ENCODE assay signal across 8 cellular contexts in the genomic region with DNA sequence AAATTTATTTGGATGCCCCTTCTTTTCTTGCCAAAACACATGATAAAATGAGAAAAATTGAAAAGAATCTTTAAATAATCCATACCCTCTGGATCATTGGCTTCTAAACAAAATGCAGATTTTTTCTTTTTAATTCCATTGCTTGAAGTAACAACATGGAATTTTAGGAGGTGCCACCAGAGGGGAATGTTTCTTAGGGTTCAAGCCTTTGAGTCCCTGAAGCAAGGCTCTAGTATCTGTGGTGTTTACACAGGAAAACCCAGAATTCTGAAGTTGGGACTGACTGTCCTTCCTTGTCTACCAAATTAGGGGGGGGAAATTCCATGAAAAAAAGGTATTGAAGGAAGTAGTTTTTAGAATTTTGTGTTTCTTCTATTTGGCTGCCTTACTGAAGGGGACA.
DNase-seq lines count a peak whose midpoint lies in the region; ATAC-seq and TF ChIP-seq lines count a peak whose summit lies in the region.
"Had no signal": no experiment of that assay in that cellular context is flagged by ENCODE, and none has a peak within 500 bp of the region (broad histone marks: within the 10 kb centered on the region; RNA-seq: fewer than 3 reads in every experiment).

No MANE protein-coding gene starts in this region.

- no peaks in the 10 kb centered on the region for H3K9me3 Mint-ChIP-seq in CD4-positive, alpha-beta memory T cell
- no peaks in the 10 kb centered on the region for H3K9me3 Mint-ChIP-seq in osteocyte (ENCODE audit: unreplicated experiment)

- H3K4me1 ChIP-seq in CD4-positive, alpha-beta memory T cell (ENCODE audit: insufficient read depth, low read length) = peaks cover 24% of the 10 kb centered on the region
- H3K4me1 ChIP-seq: breast epithelium had no signal

- H3K36me3 Mint-ChIP-seq in CD4-positive, alpha-beta memory T cell = no peaks in the 10 kb centered on the region
- H3K36me3 Mint-ChIP-seq in osteocyte (ENCODE audit: unreplicated experiment) = no peaks in the 10 kb centered on the region

- no peak for DNase-seq in CD4-positive, alpha-beta memory T cell
- DNase-seq in LHCN-M2 (ENCODE audit: low read depth) = peak; percentile 42
- peak; percentile 48 for DNase-seq in fibroblast of gingiva (ENCODE audit: low read depth)
- no peak for DNase-seq in osteocyte (ENCODE audit: extremely low spot score, unreplicated experiment)
- DNase-seq in NCI-H510A (lab: John Stamatoyannopoulos, UW) = no peak

- intact Hi-C loops in CD4-positive, alpha-beta memory T cell (cut with micrococcal nuclease) = no loop called here

- H3K36me3 ChIP-seq in CD4-positive, alpha-beta memory T cell (ENCODE audit: insufficient read depth, low read length) = no peaks in the 10 kb centered on the region
- H3K36me3 ChIP-seq: breast epithelium had no signal

- ATAC-seq in HG03442 (IDR thresholded peaks at IDR 0.05; ENCODE audit: unreplicated experiment) (no peak), GM21528 (IDR thresholded peaks at IDR 0.05; ENCODE audit: low FRiP score, unreplicated experiment) (no peak)

- no peaks in the 10 kb centered on the region for H3K27me3 ChIP-seq in CD4-positive, alpha-beta memory T cell (ENCODE audit: insufficient read depth, low read length)
- H3K27me3 ChIP-seq: breast epithelium had no signal

- peak overlapping the region in 5 of 7 donors; percentile 65 to 90 (median 87) for H3K27ac Mint-ChIP-seq in CD4-positive, alpha-beta memory T cell
- H3K27ac Mint-ChIP-seq in osteocyte (ENCODE audit: unreplicated experiment) = peak overlapping the region; percentile 7

- H3K4me3 ChIP-seq in CD4-positive, alpha-beta memory T cell (ENCODE audit: low read length in 2 of 2) = no peak overlapping the region

- peak; percentile 41 for TF ChIP-seq CTCF in osteocyte (IDR thresholded peaks at IDR 0.05)

- H3K27ac ChIP-seq in CD4-positive, alpha-beta memory T cell (ENCODE audit: low read depth, low read length) = no peak overlapping the region

- no peaks in the 10 kb centered on the region for H3K9me3 ChIP-seq in CD4-positive, alpha-beta memory T cell (ENCODE audit: control insufficient read depth in 1 of 2, low read length in 2 of 2)
- H3K9me3 ChIP-seq: breast epithelium had no signal

- POLR2A ChIA-PET in CD4-positive, alpha-beta memory T cell (lab: Charles Lee; ENCODE audit: partially characterized antibody) = interaction anchor here (1.0 to 1.6 kb wide), 9 partner anchors 9 to 383 kb away, joined by 3 to 16 read pairs (median 4); partner anchors contain the start of genes LMNB1 and MARCHF3

- H3K27me3 Mint-ChIP-seq in CD4-positive, alpha-beta memory T cell = no peaks in the 10 kb centered on the region
- no peaks in the 10 kb centered on the region for H3K27me3 Mint-ChIP-seq in osteocyte (ENCODE audit: unreplicated experiment)

- H3K4me3 Mint-ChIP-seq in CD4-positive, alpha-beta memory T cell = peak overlapping the region in 1 of 8 donors; percentile 52
- H3K4me3 Mint-ChIP-seq in osteocyte (ENCODE audit: unreplicated experiment) = no peak overlapping the region

- CTCF ChIA-PET in CD4-positive, alpha-beta memory T cell (lab: Charles Lee; ENCODE audit: partially characterized antibody) = interaction anchor here (1.1 to 1.3 kb wide), 4 partner anchors 7 to 646 kb away, joined by 3 to 4 read pairs (median 3); no protein-coding TSS in a partner anchor

- peaks cover 12 to 40% (median 28%) of the 10 kb centered on the region in 4 donors for H3K4me1 Mint-ChIP-seq in CD4-positive, alpha-beta memory T cell
- H3K4me1 Mint-ChIP-seq in osteocyte (ENCODE audit: unreplicated experiment) = peaks cover 33% of the 10 kb centered on the region

Comparison
In these comparisons a context has a peak if more than half of its experiments do, and no peak if none do; other contexts are left out.
1. DNase-seq: peak in LHCN-M2 (single experiment) and fibroblast of gingiva (single experiment); none in CD4-positive, alpha-beta memory T cell (0 of 5), osteocyte (single experiment) and NCI-H510A (single experiment).